In the genomic region with DNA sequence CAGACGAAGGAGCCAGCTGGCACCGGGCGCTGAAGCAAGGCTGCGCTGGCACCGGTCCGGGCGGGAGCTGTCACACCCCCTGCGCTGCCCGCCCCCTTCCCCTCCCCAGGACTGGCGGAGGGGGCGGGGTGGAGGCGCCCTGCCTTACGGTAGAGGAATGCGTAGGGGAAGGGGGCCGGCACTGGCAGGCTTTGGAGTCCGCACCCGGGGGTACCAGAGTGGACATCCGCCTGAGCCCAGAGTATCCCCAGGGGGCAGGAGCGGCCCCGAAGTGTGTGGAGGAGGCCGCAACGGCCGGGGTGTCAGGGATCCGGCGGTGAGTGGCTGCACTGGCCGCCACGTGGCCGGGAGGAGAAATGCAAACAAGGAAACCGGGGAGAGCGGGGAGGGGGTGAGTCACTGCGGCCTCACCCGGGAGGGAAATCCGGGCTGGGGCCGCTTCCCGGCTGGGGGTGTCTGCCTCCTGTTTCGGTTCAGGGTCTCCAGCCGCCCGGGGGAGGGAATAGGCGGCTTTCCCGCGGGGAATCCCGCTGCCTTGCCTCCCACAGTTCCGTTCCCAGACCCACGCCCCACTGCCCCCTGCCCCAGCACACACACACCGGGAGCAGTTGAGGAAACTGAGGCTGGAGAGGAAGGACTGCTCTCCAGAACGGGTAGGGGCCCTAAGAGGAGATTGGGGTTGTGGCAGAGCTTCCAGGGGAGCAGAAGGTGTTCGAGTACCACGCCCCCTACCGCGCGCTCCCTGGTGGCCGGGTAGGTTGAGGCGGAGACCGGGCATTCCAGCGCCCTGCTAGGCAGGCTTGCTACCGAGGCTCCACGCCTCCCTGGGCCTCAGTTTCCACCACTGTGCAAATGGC, we compare ENCODE assay signal across 8 cellular contexts. TPM values are rescaled to one million over a fixed set of nuclear protein-coding genes. Genes with fewer than 3 reads are reported as not detected.
DNase-seq lines count a peak whose midpoint lies in the region; ATAC-seq and TF ChIP-seq lines count a peak whose summit lies in the region.

A gene with protein sequence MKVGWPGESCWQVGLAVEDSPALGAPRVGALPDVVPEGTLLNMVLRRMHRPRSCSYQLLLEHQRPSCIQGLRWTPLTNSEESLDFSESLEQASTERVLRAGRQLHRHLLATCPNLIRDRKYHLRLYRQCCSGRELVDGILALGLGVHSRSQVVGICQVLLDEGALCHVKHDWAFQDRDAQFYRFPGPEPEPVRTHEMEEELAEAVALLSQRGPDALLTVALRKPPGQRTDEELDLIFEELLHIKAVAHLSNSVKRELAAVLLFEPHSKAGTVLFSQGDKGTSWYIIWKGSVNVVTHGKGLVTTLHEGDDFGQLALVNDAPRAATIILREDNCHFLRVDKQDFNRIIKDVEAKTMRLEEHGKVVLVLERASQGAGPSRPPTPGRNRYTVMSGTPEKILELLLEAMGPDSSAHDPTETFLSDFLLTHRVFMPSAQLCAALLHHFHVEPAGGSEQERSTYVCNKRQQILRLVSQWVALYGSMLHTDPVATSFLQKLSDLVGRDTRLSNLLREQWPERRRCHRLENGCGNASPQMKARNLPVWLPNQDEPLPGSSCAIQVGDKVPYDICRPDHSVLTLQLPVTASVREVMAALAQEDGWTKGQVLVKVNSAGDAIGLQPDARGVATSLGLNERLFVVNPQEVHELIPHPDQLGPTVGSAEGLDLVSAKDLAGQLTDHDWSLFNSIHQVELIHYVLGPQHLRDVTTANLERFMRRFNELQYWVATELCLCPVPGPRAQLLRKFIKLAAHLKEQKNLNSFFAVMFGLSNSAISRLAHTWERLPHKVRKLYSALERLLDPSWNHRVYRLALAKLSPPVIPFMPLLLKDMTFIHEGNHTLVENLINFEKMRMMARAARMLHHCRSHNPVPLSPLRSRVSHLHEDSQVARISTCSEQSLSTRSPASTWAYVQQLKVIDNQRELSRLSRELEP (minus strand): TSS at position 47 of the 857 bp plus-strand sequence. CDS start 324 bp downstream, outside the sequence.

- H2BK20ac ChIP-seq in IMR-90 (ENCODE audit: low read depth, low read length): peak within 1 kb of the TSS; percentile 33; the same call in 1 of the 2 replicates

- 0% methylated on average over 8 of the region's 57 CpGs; no CpG with 5 or more reads in 1 of the 2 experiments for WGBS in IMR-90 (ENCODE audit: extremely low coverage in 2 of 2, insufficient read length in 1 of 2), 2 experiments
- WGBS in thymus: 2% methylated on average over 57 of the region's 57 CpGs

- intact Hi-C loops in IMR-90 (cut with micrococcal nuclease): loop anchor here (1.0 to 2.0 kb wide), 2 partner anchors 22 to 42 kb away; no protein-coding TSS in a partner anchor

- H3K9me1 ChIP-seq in IMR-90 (ENCODE audit: insufficient read depth, low read length): peaks cover 4% of the 10 kb centered on the region; the same call in 1 of the 2 replicates

- H4K5ac ChIP-seq in IMR-90 (ENCODE audit: low read depth, low read length): peak within 1 kb of the TSS; percentile 59

- no peaks in the 10 kb centered on the region for H3K79me1 ChIP-seq in IMR-90 (ENCODE audit: low read depth in 1 of 2, low read length in 2 of 2)

- H4K91ac ChIP-seq in IMR-90 (ENCODE audit: insufficient read depth, low read depth, low read length): peak within 1 kb of the TSS; percentile 86

- peak within 1 kb of the TSS; percentile 94 for H2AFZ ChIP-seq in IMR-90 (replicated peaks; ENCODE audit: low read length, poor library complexity)

- peak within 1 kb of the TSS; percentile 42; the same call in 1 of the 2 replicates for H3K18ac ChIP-seq in IMR-90 (ENCODE audit: low read depth, low read length)

- peak; percentile 39 for TF ChIP-seq RAD21 in IMR-90 (IDR thresholded peaks at IDR 0.05; ENCODE audit: low read length)

- peak within 1 kb of the TSS; percentile 53; the same call in 1 of the 3 replicates for H2BK15ac ChIP-seq in IMR-90 (ENCODE audit: low read depth, low read length)

- no peaks in the 10 kb centered on the region for H4K20me1 ChIP-seq in IMR-90 (ENCODE audit: insufficient read depth, low read length)

- peak within 1 kb of the TSS; percentile 52 for H3K9ac ChIP-seq in IMR-90 (ENCODE audit: low read depth, low read length)

- H2AK5ac ChIP-seq in IMR-90 (ENCODE audit: low read depth, low read length): peak within 1 kb of the TSS; percentile 80

- peak within 1 kb of the TSS; percentile 65 for H3K4me3 ChIP-seq in IMR-90 (ENCODE audit: insufficient read depth, low read depth, low read length)
- peak within 1 kb of the TSS; percentile 44 for H3K4me3 ChIP-seq in SJSA1
- H3K4me3 ChIP-seq in thymus (ENCODE audit: low read length): peak within 1 kb of the TSS; percentile 57

- peak within 1 kb of the TSS; percentile 83 for H3K14ac ChIP-seq in IMR-90 (replicated peaks; ENCODE audit: low read depth, low read length)

- 0 out of 2 replicates have a peak within 1 kb of the TSS, but pooled peaks have one; percentile 10 for H3K56ac ChIP-seq in IMR-90 (ENCODE audit: extremely low read depth, insufficient read depth, low read length)

- peak within 1 kb of the TSS; percentile 76 to 82 for H4K8ac ChIP-seq in IMR-90 (ENCODE audit: low read depth in 2 of 2, low read length in 2 of 2)

- peak within 1 kb of the TSS; percentile 85; the same call in 1 of the 2 replicates for H3K23ac ChIP-seq in IMR-90 (ENCODE audit: low read depth, low read length)

- peak; percentile 61 for TF ChIP-seq CTCF in GM20000 (IDR thresholded peaks at IDR 0.05; ENCODE audit: extremely low read depth, missing control alignments)
- peak; percentile 50 for TF ChIP-seq CTCF in IMR-90 (conservative IDR thresholded peaks at IDR 0.05; ENCODE audit: low read depth, low read length)

- H3K36me3 Mint-ChIP-seq in activated naive CD4-positive, alpha-beta T cell treated with anti-CD3 and anti-CD28 coated beads, Interleukin-2, amount 50 U/mL, for 72 hours: no peaks in the 10 kb centered on the region

- in situ Hi-C loops in Caki2 (cut with HindIII; ENCODE audit: low pct_unique_long_range_greater_than_20kb, low sequenced_read_pairs) (no loop called here), IMR-90 (cut with MboI; ENCODE audit: low sequenced_read_pairs) (no loop called here)

- peak within 1 kb of the TSS in 1 of 2 donors; percentile 34 for H3K27ac Mint-ChIP-seq in activated naive CD4-positive, alpha-beta T cell treated with anti-CD3 and anti-CD28 coated beads, Interleukin-2, amount 50 U/mL, for 72 hours

- no peaks in the 10 kb centered on the region for H3K9me3 Mint-ChIP-seq in activated naive CD4-positive, alpha-beta T cell treated with anti-CD3 and anti-CD28 coated beads, Interleukin-2, amount 50 U/mL, for 72 hours

- no TSS peak for BruUV-seq in IMR-90 (replicated peaks; lab: Mats Ljungman, UMichigan)

- H3K9me3 ChIP-seq in IMR-90 (ENCODE audit: control insufficient read depth, insufficient read depth, low read length) (no peaks in the 10 kb centered on the region), SJSA1 (replicated peaks) (no peaks in the 10 kb centered on the region), thymus (ENCODE audit: control insufficient read depth) (no peaks in the 10 kb centered on the region)

- CTCF ChIA-PET in IMR-90 (lab: Yijun Ruan, JAX): interaction anchor here (0.5 to 2.7 kb wide), 8 partner anchors 9 to 79 kb away, joined by 3 to 11 read pairs (median 4); no protein-coding TSS in a partner anchor

- H2AK9ac ChIP-seq in IMR-90 (replicated peaks; ENCODE audit: low read depth, low read length, poor library complexity): peak within 1 kb of the TSS; percentile 83

- POLR2A ChIA-PET in IMR-90 (lab: Charles Lee; ENCODE audit: unreplicated experiment): no interaction called here

- TF ChIP-seq POLR2A in IMR-90 (IDR thresholded peaks at IDR 0.05; ENCODE audit: low read depth, low read length): peak; percentile 35; the same call in 1 of the 2 replicates

- peak within 1 kb of the TSS; percentile 91 for H2BK120ac ChIP-seq in IMR-90 (ENCODE audit: low read depth, low read length)

- H3K27ac ChIP-seq in IMR-90 (ENCODE audit: insufficient read depth, low read length) (peak within 1 kb of the TSS; percentile 43), SJSA1 (peak within 1 kb of the TSS; percentile 72), thymus (ENCODE audit: low read depth) (peak within 1 kb of the TSS; percentile 46)

- ATAC-seq in IMR-90 (ENCODE audit: low read depth): peak; percentile 96
- peak; percentile 84 to 92 for ATAC-seq in activated naive CD4-positive, alpha-beta T cell treated with anti-CD3 and anti-CD28 coated beads, Interleukin-2, amount 50 U/mL, for 72 hours

- peak within 1 kb of the TSS; percentile 97 for H3K4ac ChIP-seq in IMR-90 (ENCODE audit: low read depth, low read length)

- H3K27me3 ChIP-seq in IMR-90 (ENCODE audit: control insufficient read depth, insufficient read depth, low read length) (no peaks in the 10 kb centered on the region), SJSA1 (replicated peaks) (no peaks in the 10 kb centered on the region), thymus (ENCODE audit: control insufficient read depth, insufficient read depth) (peaks cover 3% of the 10 kb centered on the region)

- peak within 1 kb of the TSS; percentile 63 for H2BK5ac ChIP-seq in IMR-90 (ENCODE audit: low read depth, low read length, poor library complexity, severe bottlenecking)

- dilution Hi-C loops in IMR-90 (cut with HindIII; ENCODE audit: low sequenced_read_pairs, unreplicated experiment): no loop called here

- peak within 1 kb of the TSS; percentile 82 for H3K4me2 ChIP-seq in IMR-90 (ENCODE audit: low read depth, low read length)

- DNase-seq in Caki2 (ENCODE audit: low read depth) (peak; percentile 94), GM20000 (ENCODE audit: low spot score) (peak; percentile 86), IMR-90 (peak; percentile 75), SJSA1 (ENCODE audit: low read depth in 1 of 2, low spot score in 2 of 2) (peak; percentile 83 to 84), glomerular endothelial cell (ENCODE audit: extremely low read depth, low read depth, low spot score) (peak; percentile 29), occipital lobe (lab: John Stamatoyannopoulos, UW) (peak; percentile 87)
- peak; percentile 68 to 86 for DNase-seq in activated naive CD4-positive, alpha-beta T cell treated with anti-CD3 and anti-CD28 coated beads, Interleukin-2, amount 50 U/mL, for 72 hours (ENCODE audit: low spot score in 2 of 2)

- no peaks in the 10 kb centered on the region for H3K36me3 ChIP-seq in IMR-90 (ENCODE audit: control insufficient read depth, insufficient read depth, low read length)
- no peaks in the 10 kb centered on the region for H3K36me3 ChIP-seq in SJSA1
- H3K36me3 ChIP-seq in thymus (ENCODE audit: control insufficient read depth, insufficient read depth): no peaks in the 10 kb centered on the region

- H3K4me1 ChIP-seq in IMR-90 (ENCODE audit: control insufficient read depth, insufficient read depth, low read length) (peaks cover 12% of the 10 kb centered on the region), SJSA1 (replicated peaks) (peaks cover 22% of the 10 kb centered on the region), thymus (ENCODE audit: control insufficient read depth, insufficient read depth, low read length) (peaks cover 25% of the 10 kb centered on the region)

RNA-seq across cellular contexts. Expression of the gene that starts here (rescaled TPM):
- 106 and 112 TPM in 2 replicates for total RNA-seq in Caki2 (2014; rRNA removed; shearing (Covaris generic); ENCODE audit: low replicate concordance)
- total RNA-seq in IMR-90 (2012; rRNA removed) (0.83 and 1.3 TPM in 2 replicates), glomerular endothelial cell (24.4 and 38.2 TPM in 2 replicates), occipital lobe (9.0 TPM)
- polyA plus RNA-seq in IMR-90 (2012; rRNA removed) (2.0 and 2.9 TPM in 2 replicates), thymus (20.9 TPM)
- 1.7 TPM in 2 replicates for polyA plus RNA-seq in IMR-90 (2012; cell fraction: cytosol; rRNA removed)
- polyA plus RNA-seq in IMR-90 (2012; cell fraction: nucleus; rRNA removed; ENCODE audit: low replicate concordance): 11.2 and 11.8 TPM in 2 replicates
- 0.38 and 1.1 TPM in 2 replicates for total RNA-seq in SJSA1 (2014; rRNA removed; shearing (Covaris generic))
- total RNA-seq in activated naive CD4-positive, alpha-beta T cell treated with anti-CD3 and anti-CD28 coated beads, Interleukin-2, amount 50 U/mL, for 72 hours: 1 to 10 TPM; 1.1 to 2.7 TPM

Comparison
In these comparisons a context has a peak if more than half of its experiments do, and no peak if none do; other contexts are left out.
1. Peak in every context shown above with its lines: DNase-seq, ATAC-seq, H3K4me3 ChIP-seq and H3K27ac ChIP-seq.
2. DNase-seq: peak in every context shown above with its lines; median percentile 94 in Caki2; 87 in occipital lobe; 86 in GM20000; 84 in SJSA1; 77 in activated naive CD4-positive, alpha-beta T cell treated with anti-CD3 and anti-CD28 coated beads, Interleukin-2, amount 50 U/mL, for 72 hours; 75 in IMR-90; 29 in glomerular endothelial cell.